In the genomic region with DNA sequence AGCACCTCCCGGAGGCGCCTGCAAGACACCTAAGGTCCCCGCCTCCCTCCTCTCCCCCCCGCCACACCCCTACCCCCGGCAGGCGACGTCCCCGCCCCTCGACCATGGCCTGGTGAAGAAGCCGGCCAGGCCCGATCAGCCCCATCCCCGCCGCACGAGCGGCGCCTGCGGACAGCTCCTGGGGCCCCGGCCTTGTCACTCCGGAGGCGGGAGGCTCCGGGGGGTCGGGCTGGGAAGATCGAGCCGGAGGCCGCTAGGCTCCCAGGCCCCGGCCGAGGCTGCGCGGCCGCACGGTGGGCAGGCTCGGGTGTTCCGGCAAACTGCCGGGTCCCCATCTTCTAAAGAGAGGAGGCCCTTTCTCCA, we compare ENCODE assay signal across 8 cellular contexts. TPM values are rescaled to one million over a fixed set of nuclear protein-coding genes. Genes with fewer than 3 reads are reported as not detected.
A peak's percentile ranks its signal among the peaks of the same experiment; 100 is the strongest.
DNase-seq lines count a peak whose midpoint lies in the region; ATAC-seq and TF ChIP-seq lines count a peak whose summit lies in the region.

No MANE protein-coding gene starts in this region.

- POLR2A ChIA-PET in OCI-LY7 (lab: Charles Lee) = interaction anchor here (0.5 to 1.1 kb wide), 2 partner anchors 41 to 266 kb away, joined by 3 read pairs; no protein-coding TSS in a partner anchor

- 0 to 1% methylated on average over 3 to 32 of the region's 34 CpGs for WGBS in endodermal cell (ENCODE audit: insufficient coverage in 1 of 2, insufficient read length in 1 of 2), 2 experiments

- CTCF ChIA-PET in OCI-LY7 (lab: Charles Lee; ENCODE audit: unreplicated experiment) = interaction anchor here (1.5 kb wide), 1 partner anchor 41 kb away, joined by 3 read pairs; no protein-coding TSS in a partner anchor

- H3K4me1 ChIP-seq in OCI-LY7 (ENCODE audit: insufficient read depth, low read length, poor library complexity, severe bottlenecking) (peaks cover 8% of the 10 kb centered on the region), endodermal cell (ENCODE audit: control insufficient read depth, insufficient read depth, low read length) (peaks cover 2% of the 10 kb centered on the region)

- no peaks in the 10 kb centered on the region for H3K36me3 Mint-ChIP-seq in endodermal cell (ENCODE audit: low read depth)
- no peaks in the 10 kb centered on the region for H3K36me3 Mint-ChIP-seq in neural crest cell (ENCODE audit: low read depth)
- H3K36me3 Mint-ChIP-seq in T-helper 2 cell treated with Interferon-gamma antibody and Interleukin-4, amounts not matched to agents 5 μg/mL and 100 μg/mL, for 36 hours (ENCODE audit: low read depth) = no peaks in the 10 kb centered on the region

- no peaks in the 10 kb centered on the region for H3K36me3 ChIP-seq in OCI-LY7 (ENCODE audit: insufficient read depth, low read length)
- H3K36me3 ChIP-seq in endodermal cell (ENCODE audit: control insufficient read depth, insufficient read depth, low read length) = no peaks in the 10 kb centered on the region

- BruUV-seq in OCI-LY7 (replicated peaks; lab: Mats Ljungman, UMichigan) = no TSS peak

- H4K20me1 ChIP-seq in OCI-LY7 (ENCODE audit: insufficient read depth, low read length) = no peaks in the 10 kb centered on the region

- peak overlapping the region; percentile 64 for H3K4me3 Mint-ChIP-seq in endodermal cell
- peak overlapping the region; percentile 65 for H3K4me3 Mint-ChIP-seq in neural crest cell
- no peak overlapping the region for H3K4me3 Mint-ChIP-seq in T-helper 2 cell treated with Interferon-gamma antibody and Interleukin-4, amounts not matched to agents 5 μg/mL and 100 μg/mL, for 36 hours

- TF ChIP-seq CTCF in OCI-LY7 (conservative IDR thresholded peaks at IDR 0.05; ENCODE audit: low read length) (no peak), endodermal cell (conservative IDR thresholded peaks at IDR 0.05) (no peak), neural crest cell (conservative IDR thresholded peaks at IDR 0.05) (no peak)

- peaks cover 33% of the 10 kb centered on the region for H3K27me3 ChIP-seq in endodermal cell (ENCODE audit: control insufficient read depth, insufficient read depth, low read length, poor library complexity, severe bottlenecking)

- peak overlapping the region; percentile 60 for H3K4me2 ChIP-seq in OCI-LY7 (ENCODE audit: low read length)

- no peaks in the 10 kb centered on the region for H3K9me3 Mint-ChIP-seq in endodermal cell
- no peaks in the 10 kb centered on the region for H3K9me3 Mint-ChIP-seq in neural crest cell
- H3K9me3 Mint-ChIP-seq in T-helper 2 cell treated with Interferon-gamma antibody and Interleukin-4, amounts not matched to agents 5 μg/mL and 100 μg/mL, for 36 hours = no peaks in the 10 kb centered on the region

- H3K9me2 ChIP-seq in OCI-LY7 (ENCODE audit: insufficient read depth, low read length) = no peaks in the 10 kb centered on the region

- intact Hi-C loops in OCI-LY7 (cut with micrococcal nuclease; ENCODE audit: unreplicated experiment) = loop anchor here (5.0 kb wide), 1 partner anchor 76 kb away; the partner anchor contains the start of gene DCAF7

- H3K9me3 ChIP-seq in OCI-LY7 (ENCODE audit: low read length) (no peaks in the 10 kb centered on the region), endodermal cell (ENCODE audit: control insufficient read depth, low read length) (no peaks in the 10 kb centered on the region)

- H3K9ac ChIP-seq in endodermal cell (ENCODE audit: extremely low read depth, low read length, poor library complexity, severe bottlenecking) = no peak overlapping the region

- H3K27me3 Mint-ChIP-seq in endodermal cell (ENCODE audit: insufficient read depth) (peaks cover 30% of the 10 kb centered on the region), neural crest cell (ENCODE audit: low read depth) (peaks cover 70% of the 10 kb centered on the region)
- peaks cover 55% of the 10 kb centered on the region for H3K27me3 Mint-ChIP-seq in T-helper 2 cell treated with Interferon-gamma antibody and Interleukin-4, amounts not matched to agents 5 μg/mL and 100 μg/mL, for 36 hours (ENCODE audit: low read depth)

- no peaks in the 10 kb centered on the region for H3K79me2 ChIP-seq in OCI-LY7 (ENCODE audit: insufficient read depth, low read depth, low read length)

- H3K27ac Mint-ChIP-seq in endodermal cell (no peak overlapping the region), neural crest cell (ENCODE audit: unreplicated experiment) (no peak overlapping the region)
- no peak overlapping the region for H3K27ac Mint-ChIP-seq in T-helper 2 cell treated with Interferon-gamma antibody and Interleukin-4, amounts not matched to agents 5 μg/mL and 100 μg/mL, for 36 hours

- peak; percentile 24 to 36 for DNase-seq in NCI-H524 (lab: John Stamatoyannopoulos, UW)
- no peak for DNase-seq in NCI-H524 treated with DMSO at 0.1 percent for 48 hours (lab: John Stamatoyannopoulos, UW)
- peak; percentile 22 for DNase-seq in OCI-LY7 (ENCODE audit: low spot score)
- DNase-seq in endodermal cell = peak; percentile 91
- DNase-seq in neural crest cell (ENCODE audit: low read depth, low spot score) = peak; percentile 20
- DNase-seq in T-helper 2 cell treated with Interferon-gamma antibody and Interleukin-4, amounts not matched to agents 5 μg/mL and 100 μg/mL, for 36 hours (ENCODE audit: low spot score) = no peak

- H3K4me3 ChIP-seq in OCI-LY7 (ENCODE audit: low read depth, low read length, poor library complexity, severe bottlenecking) (peak overlapping the region; percentile 65), endodermal cell (ENCODE audit: low read length) (peak overlapping the region; percentile 53)

- peaks cover 19% of the 10 kb centered on the region for H3K4me1 Mint-ChIP-seq in endodermal cell
- peaks cover 4% of the 10 kb centered on the region for H3K4me1 Mint-ChIP-seq in neural crest cell
- H3K4me1 Mint-ChIP-seq in T-helper 2 cell treated with Interferon-gamma antibody and Interleukin-4, amounts not matched to agents 5 μg/mL and 100 μg/mL, for 36 hours (ENCODE audit: low read depth) = no peaks in the 10 kb centered on the region

- H2AFZ ChIP-seq in OCI-LY7 (ENCODE audit: low read length) = peak overlapping the region; percentile 70; the same call in 1 of the 2 replicates

- H3K27ac ChIP-seq in OCI-LY7 (ENCODE audit: low read depth, low read length, poor library complexity, severe bottlenecking) = no peak overlapping the region
- H3K27ac ChIP-seq in endodermal cell (ENCODE audit: low read depth, low read length) = no peak overlapping the region

- no peak for ATAC-seq in HG03442 (IDR thresholded peaks at IDR 0.05; ENCODE audit: unreplicated experiment)
- no peak for ATAC-seq in HG02938 (IDR thresholded peaks at IDR 0.05; ENCODE audit: unreplicated experiment)

RNA-seq across cellular contexts. Expression of gene ACE, which starts 0.4 kb away (rescaled TPM):
- 0.33 and 2.3 TPM in 2 replicates for total RNA-seq in OCI-LY7 (2014; rRNA removed; shearing (Covaris generic))
- total RNA-seq in OCI-LY7 (2022) (3.6 and 5.1 TPM in 2 replicates), endodermal cell (10 to 100 TPM in 1 of 2 donors, 1 to 10 TPM in 1; 4.6 to 12.5 TPM), neural crest cell (0.42 and 0.61 TPM in 2 replicates)
- polyA plus RNA-seq in endodermal cell (2013, experiment 1 of 2) = 1.6 TPM
- polyA plus RNA-seq in endodermal cell (2013, experiment 2 of 2) = 1.9 TPM

RNA-seq across cellular contexts. Expression of gene CYB561, which starts 30.4 kb away (rescaled TPM):
- total RNA-seq in OCI-LY7 (2014; rRNA removed; shearing (Covaris generic)) = not detected in 2 replicates
- total RNA-seq in OCI-LY7 (2022) = not detected in 2 replicates
- total RNA-seq in endodermal cell = 10 to 100 TPM; 24.4 to 27.5 TPM
- 11.7 TPM for polyA plus RNA-seq in endodermal cell (2013, experiment 1 of 2)
- 10.6 TPM for polyA plus RNA-seq in endodermal cell (2013, experiment 2 of 2)
- 10.5 and 12.2 TPM in 2 replicates for total RNA-seq in neural crest cell

RNA-seq across cellular contexts. Expression of gene KCNH6, which starts 46.7 kb away (rescaled TPM):
- not detected in 2 replicates for total RNA-seq in OCI-LY7 (2014; rRNA removed; shearing (Covaris generic))
- total RNA-seq in OCI-LY7 (2022) = not detected in 2 replicates
- total RNA-seq in endodermal cell = under 1 TPM; 0.79 to 0.95 TPM
- polyA plus RNA-seq in endodermal cell (2013, experiment 1 of 2) = 0.46 TPM
- polyA plus RNA-seq in endodermal cell (2013, experiment 2 of 2) = 0.29 TPM
- total RNA-seq in neural crest cell = 0.12 TPM in 1 of 2 replicates, not detected in the other

Comparison
In these comparisons a context has a peak if more than half of its experiments do, and no peak if none do; other contexts are left out.
1. DNase-seq: peak in NCI-H524 (2 of 2), OCI-LY7 (single experiment), endodermal cell (single experiment) and neural crest cell (single experiment); none in NCI-H524 treated with DMSO at 0.1 percent for 48 hours (single experiment) and T-helper 2 cell treated with Interferon-gamma antibody and Interleukin-4, amounts not matched to agents 5 μg/mL and 100 μg/mL, for 36 hours (single experiment).
2. RNA of gene CYB561, which starts 30.4 kb away (total RNA-seq): 24.4 to 27.5 TPM in endodermal cell and 10.5 to 12.2 TPM in neural crest cell; not detected in OCI-LY7; every median in the first group is over 10 times any median in the second.